ENCODE assay signal across 1 cellular context in the genomic region with DNA sequence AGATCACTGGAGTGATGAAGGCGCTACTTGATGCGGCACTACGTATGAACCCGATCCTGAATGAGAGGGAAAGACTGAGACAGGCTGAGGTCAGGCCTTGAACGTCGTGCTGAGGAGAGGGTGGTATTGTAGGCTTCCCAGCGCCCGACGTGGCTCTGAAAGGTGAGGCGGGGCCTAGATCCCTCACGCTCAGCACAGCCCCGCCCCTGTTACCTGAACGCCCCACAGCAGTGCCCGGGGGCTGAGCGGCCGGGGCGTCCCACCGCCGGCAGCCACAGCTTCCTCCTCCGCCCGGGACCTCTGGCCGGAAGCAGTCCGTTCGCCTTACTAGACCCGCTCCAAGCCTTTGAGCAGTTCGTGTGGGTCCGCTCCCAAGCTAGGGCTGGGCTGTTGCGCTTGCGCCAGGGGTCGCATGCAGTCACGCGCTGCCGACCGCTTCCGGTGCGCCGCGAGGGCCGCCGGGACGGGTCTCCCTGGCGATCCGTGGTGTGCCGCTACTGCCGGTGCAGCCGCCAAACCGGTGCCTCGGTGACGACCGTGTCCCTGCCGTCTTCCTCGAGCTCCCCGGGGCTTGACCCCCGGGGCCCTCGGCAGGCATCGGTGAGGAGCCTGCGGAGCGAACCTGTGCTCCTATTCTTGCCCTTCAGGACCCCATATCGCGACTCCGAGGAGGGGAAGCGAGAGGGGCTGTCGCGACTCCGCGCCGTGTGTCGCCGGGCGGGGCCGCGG.
TF ChIP-seq lines count a peak whose summit lies in the region.

A gene with protein sequence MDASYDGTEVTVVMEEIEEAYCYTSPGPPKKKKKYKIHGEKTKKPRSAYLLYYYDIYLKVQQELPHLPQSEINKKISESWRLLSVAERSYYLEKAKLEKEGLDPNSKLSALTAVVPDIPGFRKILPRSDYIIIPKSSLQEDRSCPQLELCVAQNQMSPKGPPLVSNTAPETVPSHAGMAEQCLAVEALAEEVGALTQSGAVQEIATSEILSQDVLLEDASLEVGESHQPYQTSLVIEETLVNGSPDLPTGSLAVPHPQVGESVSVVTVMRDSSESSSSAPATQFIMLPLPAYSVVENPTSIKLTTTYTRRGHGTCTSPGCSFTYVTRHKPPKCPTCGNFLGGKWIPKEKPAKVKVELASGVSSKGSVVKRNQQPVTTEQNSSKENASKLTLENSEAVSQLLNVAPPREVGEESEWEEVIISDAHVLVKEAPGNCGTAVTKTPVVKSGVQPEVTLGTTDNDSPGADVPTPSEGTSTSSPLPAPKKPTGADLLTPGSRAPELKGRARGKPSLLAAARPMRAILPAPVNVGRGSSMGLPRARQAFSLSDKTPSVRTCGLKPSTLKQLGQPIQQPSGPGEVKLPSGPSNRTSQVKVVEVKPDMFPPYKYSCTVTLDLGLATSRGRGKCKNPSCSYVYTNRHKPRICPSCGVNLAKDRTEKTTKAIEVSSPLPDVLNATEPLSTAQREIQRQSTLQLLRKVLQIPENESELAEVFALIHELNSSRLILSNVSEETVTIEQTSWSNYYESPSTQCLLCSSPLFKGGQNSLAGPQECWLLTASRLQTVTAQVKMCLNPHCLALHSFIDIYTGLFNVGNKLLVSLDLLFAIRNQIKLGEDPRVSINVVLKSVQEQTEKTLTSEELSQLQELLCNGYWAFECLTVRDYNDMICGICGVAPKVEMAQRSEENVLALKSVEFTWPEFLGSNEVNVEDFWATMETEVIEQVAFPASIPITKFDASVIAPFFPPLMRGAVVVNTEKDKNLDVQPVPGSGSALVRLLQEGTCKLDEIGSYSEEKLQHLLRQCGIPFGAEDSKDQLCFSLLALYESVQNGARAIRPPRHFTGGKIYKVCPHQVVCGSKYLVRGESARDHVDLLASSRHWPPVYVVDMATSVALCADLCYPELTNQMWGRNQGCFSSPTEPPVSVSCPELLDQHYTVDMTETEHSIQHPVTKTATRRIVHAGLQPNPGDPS (N-terminal part only) (plus strand): TSS at position 479 of the 729 bp plus-strand sequence. CDS start 4,114 bp downstream, outside the sequence.
TIGD6 (minus strand) TSS at position 394 of the 729 bp plus-strand sequence. CDS start 4,306 bp downstream, outside the sequence.

TF ChIP-seq in HepG2, 621 proteins besides CTCF, POLR2A, EP300 and RAD21 (continued from another document and continues in another):
- TF ChIP-seq PBX3 (CRISPR knock-in tag; IDR thresholded peaks at IDR 0.05; ENCODE audit: borderline replicate concordance) (no peak), HOXD1 (CRISPR knock-in tag; IDR thresholded peaks at IDR 0.05) (peak; percentile 76), ZFP91 (CRISPR knock-in tag; IDR thresholded peaks at IDR 0.05; ENCODE audit: borderline replicate concordance) (peak; percentile 95), ADNP (CRISPR knock-in tag; IDR thresholded peaks at IDR 0.05) (no peak), SOX5 (CRISPR knock-in tag; IDR thresholded peaks at IDR 0.05; ENCODE audit: borderline replicate concordance) (peak; percentile 55; the same call in 1 of the 2 replicates), POLR2AphosphoS2 (IDR thresholded peaks at IDR 0.05; ENCODE audit: low read depth, low read length) (no peak), ZSCAN30 (CRISPR knock-in tag; IDR thresholded peaks at IDR 0.05) (no peak), ELF1 (CRISPR knock-in tag; IDR thresholded peaks at IDR 0.05) (peak; percentile 91), ZNF883 (CRISPR knock-in tag; IDR thresholded peaks at IDR 0.05; ENCODE audit: not compliant biosample characterization) (no peak), ZNF431 (CRISPR knock-in tag; IDR thresholded peaks at IDR 0.05; ENCODE audit: borderline replicate concordance, low read depth) (peak; percentile 73), ZNF7 (CRISPR knock-in tag; IDR thresholded peaks at IDR 0.05) (no peak; the same call in 1 of the 2 replicates), NFYC (CRISPR knock-in tag; IDR thresholded peaks at IDR 0.05) (peak; percentile 31; the same call in 1 of the 2 replicates), CENPX (CRISPR knock-in tag; IDR thresholded peaks at IDR 0.05) (no peak), SP5 (CRISPR knock-in tag; IDR thresholded peaks at IDR 0.05; ENCODE audit: borderline replicate concordance, low read depth) (0 out of 2 replicates have a peak, but pooled peaks have one; percentile 57), DNMT1 (CRISPR knock-in tag; IDR thresholded peaks at IDR 0.05) (no peak; the same call in 1 of the 2 replicates), SNRNP70 (IDR thresholded peaks at IDR 0.05; ENCODE audit: low read depth, low read length) (no peak), ZFP37 (CRISPR knock-in tag; IDR thresholded peaks at IDR 0.05; ENCODE audit: borderline replicate concordance) (peak; percentile 81; the same call in 1 of the 2 replicates), ZNF598 (CRISPR knock-in tag; IDR thresholded peaks at IDR 0.05; ENCODE audit: borderline replicate concordance) (no peak; the same call in 1 of the 2 replicates), RBM39 (IDR thresholded peaks at IDR 0.05; ENCODE audit: low read depth, low read length, poor library complexity, severe bottlenecking) (peak; percentile 70), GTF3A (CRISPR knock-in tag; conservative IDR thresholded peaks at IDR 0.05) (0 out of 2 replicates have a peak, but pooled peaks have one; percentile 62), ZBTB14 (CRISPR knock-in tag; IDR thresholded peaks at IDR 0.05) (0 out of 2 replicates have a peak, but pooled peaks have one; percentile 5), ESRRA (CRISPR knock-in tag; IDR thresholded peaks at IDR 0.05; ENCODE audit: low read depth) (no peak), ATF7-NPFF (CRISPR knock-in tag; IDR thresholded peaks at IDR 0.05; ENCODE audit: low read depth) (peak; percentile 94), ZFP1 (CRISPR knock-in tag; IDR thresholded peaks at IDR 0.05) (peak; percentile 81; the same call in 1 of the 2 replicates), CENPT (CRISPR knock-in tag; IDR thresholded peaks at IDR 0.05; ENCODE audit: low read depth) (peak; percentile 27; the same call in 1 of the 2 replicates), HCFC1 (IDR thresholded peaks at IDR 0.05; ENCODE audit: low read depth, low read length) (peak; percentile 76), SNAI1 (CRISPR knock-in tag; IDR thresholded peaks at IDR 0.05; ENCODE audit: borderline replicate concordance) (no peak), IRF2 (CRISPR knock-in tag; IDR thresholded peaks at IDR 0.05) (peak; percentile 99), RAD51 (IDR thresholded peaks at IDR 0.05; ENCODE audit: borderline replicate concordance) (peak; percentile 50; the same call in 1 of the 2 replicates), MED1 (CRISPR knock-in tag; IDR thresholded peaks at IDR 0.05) (peak; percentile 73), ZSCAN20 (CRISPR knock-in tag; IDR thresholded peaks at IDR 0.05; ENCODE audit: borderline replicate concordance) (no peak), HDAC2 (CRISPR knock-in tag; IDR thresholded peaks at IDR 0.05) (peak; percentile 83; the same call in 1 of the 2 replicates), ETV5 (CRISPR knock-in tag; IDR thresholded peaks at IDR 0.05; ENCODE audit: borderline replicate concordance) (peak; percentile 93), MTF1 (CRISPR knock-in tag; IDR thresholded peaks at IDR 0.05) (no peak), ETS1 (CRISPR knock-in tag; IDR thresholded peaks at IDR 0.05) (peak; percentile 72; the same call in 1 of the 2 replicates)
- TF ChIP-seq, protein P1, sequence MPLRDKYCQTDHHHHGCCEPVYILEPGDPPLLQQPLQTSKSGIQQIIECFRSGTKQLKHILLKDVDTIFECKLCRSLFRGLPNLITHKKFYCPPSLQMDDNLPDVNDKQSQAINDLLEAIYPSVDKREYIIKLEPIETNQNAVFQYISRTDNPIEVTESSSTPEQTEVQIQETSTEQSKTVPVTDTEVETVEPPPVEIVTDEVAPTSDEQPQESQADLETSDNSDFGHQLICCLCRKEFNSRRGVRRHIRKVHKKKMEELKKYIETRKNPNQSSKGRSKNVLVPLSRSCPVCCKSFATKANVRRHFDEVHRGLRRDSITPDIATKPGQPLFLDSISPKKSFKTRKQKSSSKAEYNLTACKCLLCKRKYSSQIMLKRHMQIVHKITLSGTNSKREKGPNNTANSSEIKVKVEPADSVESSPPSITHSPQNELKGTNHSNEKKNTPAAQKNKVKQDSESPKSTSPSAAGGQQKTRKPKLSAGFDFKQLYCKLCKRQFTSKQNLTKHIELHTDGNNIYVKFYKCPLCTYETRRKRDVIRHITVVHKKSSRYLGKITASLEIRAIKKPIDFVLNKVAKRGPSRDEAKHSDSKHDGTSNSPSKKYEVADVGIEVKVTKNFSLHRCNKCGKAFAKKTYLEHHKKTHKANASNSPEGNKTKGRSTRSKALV (CRISPR knock-in tag; IDR thresholded peaks at IDR 0.05) = no peak
- TF ChIP-seq, protein P2, sequence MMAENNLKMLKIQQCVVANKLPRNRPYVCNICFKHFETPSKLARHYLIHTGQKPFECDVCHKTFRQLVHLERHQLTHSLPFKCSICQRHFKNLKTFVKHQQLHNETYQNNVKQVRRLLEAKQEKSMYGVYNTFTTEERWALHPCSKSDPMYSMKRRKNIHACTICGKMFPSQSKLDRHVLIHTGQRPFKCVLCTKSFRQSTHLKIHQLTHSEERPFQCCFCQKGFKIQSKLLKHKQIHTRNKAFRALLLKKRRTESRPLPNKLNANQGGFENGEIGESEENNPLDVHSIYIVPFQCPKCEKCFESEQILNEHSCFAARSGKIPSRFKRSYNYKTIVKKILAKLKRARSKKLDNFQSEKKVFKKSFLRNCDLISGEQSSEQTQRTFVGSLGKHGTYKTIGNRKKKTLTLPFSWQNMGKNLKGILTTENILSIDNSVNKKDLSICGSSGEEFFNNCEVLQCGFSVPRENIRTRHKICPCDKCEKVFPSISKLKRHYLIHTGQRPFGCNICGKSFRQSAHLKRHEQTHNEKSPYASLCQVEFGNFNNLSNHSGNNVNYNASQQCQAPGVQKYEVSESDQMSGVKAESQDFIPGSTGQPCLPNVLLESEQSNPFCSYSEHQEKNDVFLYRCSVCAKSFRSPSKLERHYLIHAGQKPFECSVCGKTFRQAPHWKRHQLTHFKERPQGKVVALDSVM (CRISPR knock-in tag; IDR thresholded peaks at IDR 0.05) = peak; percentile 56; the same call in 1 of the 2 replicates
- TF ChIP-seq, protein P3, sequence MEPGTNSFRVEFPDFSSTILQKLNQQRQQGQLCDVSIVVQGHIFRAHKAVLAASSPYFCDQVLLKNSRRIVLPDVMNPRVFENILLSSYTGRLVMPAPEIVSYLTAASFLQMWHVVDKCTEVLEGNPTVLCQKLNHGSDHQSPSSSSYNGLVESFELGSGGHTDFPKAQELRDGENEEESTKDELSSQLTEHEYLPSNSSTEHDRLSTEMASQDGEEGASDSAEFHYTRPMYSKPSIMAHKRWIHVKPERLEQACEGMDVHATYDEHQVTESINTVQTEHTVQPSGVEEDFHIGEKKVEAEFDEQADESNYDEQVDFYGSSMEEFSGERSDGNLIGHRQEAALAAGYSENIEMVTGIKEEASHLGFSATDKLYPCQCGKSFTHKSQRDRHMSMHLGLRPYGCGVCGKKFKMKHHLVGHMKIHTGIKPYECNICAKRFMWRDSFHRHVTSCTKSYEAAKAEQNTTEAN (CRISPR knock-in tag; conservative IDR thresholded peaks at IDR 0.05) = peak; percentile 72
- TF ChIP-seq, protein P4, sequence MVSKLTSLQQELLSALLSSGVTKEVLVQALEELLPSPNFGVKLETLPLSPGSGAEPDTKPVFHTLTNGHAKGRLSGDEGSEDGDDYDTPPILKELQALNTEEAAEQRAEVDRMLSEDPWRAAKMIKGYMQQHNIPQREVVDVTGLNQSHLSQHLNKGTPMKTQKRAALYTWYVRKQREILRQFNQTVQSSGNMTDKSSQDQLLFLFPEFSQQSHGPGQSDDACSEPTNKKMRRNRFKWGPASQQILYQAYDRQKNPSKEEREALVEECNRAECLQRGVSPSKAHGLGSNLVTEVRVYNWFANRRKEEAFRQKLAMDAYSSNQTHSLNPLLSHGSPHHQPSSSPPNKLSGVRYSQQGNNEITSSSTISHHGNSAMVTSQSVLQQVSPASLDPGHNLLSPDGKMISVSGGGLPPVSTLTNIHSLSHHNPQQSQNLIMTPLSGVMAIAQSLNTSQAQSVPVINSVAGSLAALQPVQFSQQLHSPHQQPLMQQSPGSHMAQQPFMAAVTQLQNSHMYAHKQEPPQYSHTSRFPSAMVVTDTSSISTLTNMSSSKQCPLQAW (CRISPR knock-in tag; IDR thresholded peaks at IDR 0.05) = peak; percentile 90
